In genomic region chr12:43836455-43836989, GRCh38 we compare ENCODE assay signal across 8 cellular contexts. TPM values are rescaled to one million over a fixed set of nuclear protein-coding genes. Genes with fewer than 3 reads are reported as not detected.
A peak's percentile ranks its signal among the peaks of the same experiment; 100 is the strongest.
DNase-seq lines count a peak whose midpoint lies in the region; ATAC-seq and TF ChIP-seq lines count a peak whose summit lies in the region.

No MANE protein-coding gene starts in this region.

- no peak for TF ChIP-seq CTCF in RWPE1 (conservative IDR thresholded peaks at IDR 0.05; ENCODE audit: low read depth)
- no peak for TF ChIP-seq CTCF in endothelial cell (IDR thresholded peaks at IDR 0.05; ENCODE audit: unreplicated experiment)

- peak overlapping the region; percentile 68 to 80 for H3K4me3 ChIP-seq in muscle layer of duodenum (ENCODE audit: low read depth in 1 of 2, low read length in 2 of 2)

- H3K9me3 Mint-ChIP-seq in activated CD8-positive, alpha-beta memory T cell treated with anti-CD3 and anti-CD28 coated beads, Interleukin-2, amount 10 ng/mL, durations not matched to agents 7 days and 5 days (ENCODE audit: low read depth) = no peaks in the 10 kb centered on the region
- no peaks in the 10 kb centered on the region for H3K9me3 Mint-ChIP-seq in endothelial cell (ENCODE audit: unreplicated experiment)

- ATAC-seq in activated CD8-positive, alpha-beta memory T cell treated with anti-CD3 and anti-CD28 coated beads, Interleukin-2, amount 10 ng/mL, durations not matched to agents 7 days and 5 days = no peak
- ATAC-seq in HG02884 (IDR thresholded peaks at IDR 0.05; ENCODE audit: unreplicated experiment) = peak; percentile 16

- H3K4me3 Mint-ChIP-seq in activated CD8-positive, alpha-beta memory T cell treated with anti-CD3 and anti-CD28 coated beads, Interleukin-2, amount 10 ng/mL, durations not matched to agents 7 days and 5 days = peak overlapping the region; percentile 82
- H3K4me3 Mint-ChIP-seq in endothelial cell (ENCODE audit: unreplicated experiment) = peak overlapping the region; percentile 61

- H3K4me1 Mint-ChIP-seq in activated CD8-positive, alpha-beta memory T cell treated with anti-CD3 and anti-CD28 coated beads, Interleukin-2, amount 10 ng/mL, durations not matched to agents 7 days and 5 days = peaks cover 33% of the 10 kb centered on the region
- H3K4me1 Mint-ChIP-seq in endothelial cell (ENCODE audit: unreplicated experiment) = peaks cover 18% of the 10 kb centered on the region

- H3K9me3 ChIP-seq in muscle layer of duodenum (ENCODE audit: control insufficient read depth in 1 of 2, low read length in 2 of 2) = no peaks in the 10 kb centered on the region

- POLR2A ChIA-PET in RWPE1 (lab: Yijun Ruan, JAX; ENCODE audit: low non-redundant PET) = interaction anchor here (1.4 kb wide), 1 partner anchor 31 kb away, joined by 4 read pairs; the partner anchor contains the start of gene TWF1

- CTCF ChIA-PET in activated CD8-positive, alpha-beta memory T cell treated with anti-CD3 and anti-CD28 coated beads, Interleukin-2, amount 10 ng/mL, durations not matched to agents 7 days and 5 days (lab: Charles Lee) = no interaction called here
- CTCF ChIA-PET in RWPE1 (lab: Yijun Ruan, JAX) = no interaction called here

- no peaks in the 10 kb centered on the region for H3K36me3 ChIP-seq in muscle layer of duodenum (ENCODE audit: control insufficient read depth in 1 of 2, insufficient read depth in 2 of 2, low read length in 2 of 2)

- DNase-seq in activated CD8-positive, alpha-beta memory T cell treated with anti-CD3 and anti-CD28 coated beads, Interleukin-2, amount 10 ng/mL, durations not matched to agents 7 days and 5 days = no peak
- DNase-seq in activated CD8-positive, alpha-beta memory T cell treated with anti-CD3 and anti-CD28 coated beads for 24 hours = no peak
- DNase-seq in RWPE1 (ENCODE audit: low spot score) = no peak
- DNase-seq in endothelial cell (ENCODE audit: low spot score) = no peak
- DNase-seq in UCSD-AML1 (lab: John Stamatoyannopoulos, UW; ENCODE audit: unreplicated experiment) = no peak
- DNase-seq in mesenteric fat pad (ENCODE audit: low spot score) = no peak

- peaks cover 30% of the 10 kb centered on the region for H3K27me3 Mint-ChIP-seq in activated CD8-positive, alpha-beta memory T cell treated with anti-CD3 and anti-CD28 coated beads, Interleukin-2, amount 10 ng/mL, durations not matched to agents 7 days and 5 days
- H3K27me3 Mint-ChIP-seq in endothelial cell (ENCODE audit: unreplicated experiment) = peaks cover 3% of the 10 kb centered on the region

- peaks cover 2% of the 10 kb centered on the region for H3K36me3 Mint-ChIP-seq in activated CD8-positive, alpha-beta memory T cell treated with anti-CD3 and anti-CD28 coated beads, Interleukin-2, amount 10 ng/mL, durations not matched to agents 7 days and 5 days
- peaks cover 6% of the 10 kb centered on the region for H3K36me3 Mint-ChIP-seq in endothelial cell (ENCODE audit: low read depth, unreplicated experiment)

- H3K4me1 ChIP-seq in muscle layer of duodenum (ENCODE audit: control insufficient read depth in 1 of 2, insufficient read depth in 2 of 2, low read length in 2 of 2) = peaks cover 4 to 16% of the 10 kb centered on the region in 2 donors

- H3K27me3 ChIP-seq in muscle layer of duodenum (ENCODE audit: low read depth, low read length) = no peaks in the 10 kb centered on the region

- H3K27ac ChIP-seq in RWPE1 (peak overlapping the region; percentile 79), muscle layer of duodenum (ENCODE audit: low read length) (peak overlapping the region; percentile 80)

- peak overlapping the region; percentile 78 for H3K27ac Mint-ChIP-seq in activated CD8-positive, alpha-beta memory T cell treated with anti-CD3 and anti-CD28 coated beads, Interleukin-2, amount 10 ng/mL, durations not matched to agents 7 days and 5 days
- no peak overlapping the region for H3K27ac Mint-ChIP-seq in endothelial cell (ENCODE audit: unreplicated experiment)

RNA-seq across cellular contexts. Expression of gene TMEM117, which starts 0.6 kb away (rescaled TPM):
- under 1 TPM; 0.50 to 0.63 TPM for total RNA-seq in activated CD8-positive, alpha-beta memory T cell treated with anti-CD3 and anti-CD28 coated beads, Interleukin-2, amount 10 ng/mL, durations not matched to agents 7 days and 5 days
- total RNA-seq in endothelial cell (ENCODE audit: unreplicated experiment) = 0.80 TPM
- total RNA-seq in mesenteric fat pad = 7.7 TPM

RNA-seq across cellular contexts. Expression of gene TWF1, which starts 30.4 kb away (rescaled TPM):
- 10 to 100 TPM; 25.2 to 27.4 TPM for total RNA-seq in activated CD8-positive, alpha-beta memory T cell treated with anti-CD3 and anti-CD28 coated beads, Interleukin-2, amount 10 ng/mL, durations not matched to agents 7 days and 5 days
- total RNA-seq in endothelial cell (ENCODE audit: unreplicated experiment) = 44.8 TPM
- 84.8 TPM for total RNA-seq in mesenteric fat pad
